Comparison of ENCODE assay signal across 20 cellular contexts in the genomic region with DNA sequence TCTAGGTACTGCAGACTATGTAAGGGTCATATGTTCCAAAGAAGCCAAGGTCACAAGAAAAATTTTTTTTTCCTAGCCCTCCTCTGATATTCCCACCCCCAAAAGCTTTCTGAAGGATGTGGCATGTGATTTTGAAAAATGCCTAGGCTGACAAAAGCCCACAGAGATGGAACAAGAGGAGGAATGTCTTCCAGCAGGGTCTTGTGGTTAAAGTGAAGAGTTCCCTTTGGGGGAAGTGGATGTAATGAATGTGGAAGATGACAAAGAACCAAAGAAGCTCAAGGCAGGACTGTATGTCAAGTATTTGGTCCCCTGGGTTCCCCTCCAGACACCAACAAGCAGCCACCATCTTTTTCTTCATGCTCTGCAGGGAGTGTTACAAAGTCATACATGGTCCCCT.
"Had no signal": no experiment of that assay in that cellular context is flagged by ENCODE, and none has a peak within 500 bp of the region (broad histone marks: within the 10 kb centered on the region; RNA-seq: fewer than 3 reads in every experiment).

No MANE protein-coding gene starts in this region.

- DNase-seq: IMR-90, Karpas-422, KG1, MG63, NCI-H1092 treated with DMSO at 0.1 percent for 48 hours, NCI-H1436, NCI-H187, NCI-H2029, NCI-H2081 treated with DMSO at 0.1 percent for 48 hours, NCI-H2171, NCI-H226, NCI-H510A, NCI-H524 treated with DMSO at 0.1 percent for 48 hours, NCI-H69, NCI-H774, Right ventricle myocardium superior, RPMI8226 had no signal

- H3K9me3 ChIP-seq: MG63 had no signal

- FAIRE-seq: HepG2, RCC 7860 had no signal

- H3K36me3 ChIP-seq: MG63 had no signal

- ATAC-seq: HepG2, SK-N-SH treated with all-trans-retinoic acid at 6 μM for 48 hours had no signal

- H3K27me3 ChIP-seq: MG63 had no signal

- H3K4me3 ChIP-seq: MG63 had no signal
